Comparison of ENCODE assay signal across 8 cellular contexts in the genomic region with DNA sequence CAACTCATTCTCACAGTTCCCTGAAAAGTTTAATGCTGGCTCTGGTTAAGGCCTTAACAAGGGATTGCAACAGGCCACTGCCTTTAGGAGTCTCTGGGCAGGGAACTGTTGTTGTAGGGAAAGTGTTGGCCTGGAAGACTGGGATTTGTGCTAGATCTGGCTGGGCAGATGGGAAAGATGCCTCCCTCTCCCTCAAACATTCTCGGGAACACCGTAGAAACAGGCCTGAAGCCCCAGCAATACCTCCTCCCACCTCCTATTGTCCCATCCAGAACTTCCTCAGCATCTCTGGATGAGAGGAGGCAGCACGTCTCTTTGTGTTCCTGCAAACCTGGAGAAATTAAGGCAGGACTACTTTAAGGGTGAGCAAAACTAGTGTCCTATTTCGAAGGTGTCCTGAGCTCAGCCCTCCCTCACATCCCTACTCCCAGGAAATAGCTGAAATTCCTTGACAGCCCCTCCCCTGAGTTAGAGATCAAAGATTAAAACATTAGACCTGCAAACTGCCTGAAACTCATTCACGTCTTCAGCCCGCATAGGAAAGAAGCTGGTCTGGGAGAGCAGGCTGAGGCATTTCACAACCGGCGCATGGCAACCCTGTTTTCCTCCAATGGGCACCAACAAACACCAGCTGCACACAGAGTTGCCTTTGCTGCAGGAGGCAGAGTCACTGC. TPM values are rescaled to one million over a fixed set of nuclear protein-coding genes. Genes with fewer than 3 reads are reported as not detected.
DNase-seq lines count a peak whose midpoint lies in the region; ATAC-seq and TF ChIP-seq lines count a peak whose summit lies in the region.

No MANE protein-coding gene starts in this region.

- no peaks in the 10 kb centered on the region for H3K4me1 ChIP-seq in HEK293 (ENCODE audit: control insufficient read depth, insufficient read depth, low read length)

- intact Hi-C loops in left ventricle myocardium superior (cut with micrococcal nuclease), result no loop called here

- DNase-seq in left ventricle myocardium superior, result peak; percentile 64
- no peak for DNase-seq in activated naive CD4-positive, alpha-beta T cell treated with anti-CD3 and anti-CD28 coated beads, Interleukin-2, amount 50 U/mL, for 16 hours

- no peak overlapping the region for H3K27ac ChIP-seq in HEK293 (ENCODE audit: extremely low read depth, low read depth, low read length)
- H3K27ac ChIP-seq in skin epidermis, result peak overlapping the region in 17 of 21 experiments; percentile 2 to 80 (median 47)

- H3K36me3 ChIP-seq in HEK293 (ENCODE audit: control insufficient read depth in 2 of 2, insufficient read depth in 1 of 2, low read length in 2 of 2), result no peaks in the 10 kb centered on the region

- POLR2A ChIA-PET in HEK293 (lab: Yijun Ruan, JAX), result interaction anchor here (0.9 to 2.2 kb wide), 2 partner anchors 11 to 15 kb away, joined by 3 to 13 read pairs; a partner anchor contains a TSS

- CTCF ChIA-PET in HEK293 (lab: Yijun Ruan, JAX), result interaction anchor here (0.6 to 1.5 kb wide), 4 partner anchors 9 to 162 kb away, joined by 3 to 7 read pairs (median 4); no protein-coding TSS in a partner anchor

- H3K9me3 ChIP-seq in HEK293 (ENCODE audit: control insufficient read depth, insufficient read depth, low read depth, low read length), result no peaks in the 10 kb centered on the region

- H3K4me3 ChIP-seq in HEK293 (ENCODE audit: low read depth, low read length) (no peak overlapping the region), skin epidermis (no peak overlapping the region)

- TF ChIP-seq CTCF in HEK293 (tag by site-specific recombination; IDR thresholded peaks at IDR 0.05), result no peak

- peak; percentile 93 for ATAC-seq in SK-N-SH treated with all-trans-retinoic acid at 6 μM for 48 hours
- ATAC-seq in left ventricle myocardium superior, result peak; percentile 71
- no peak for ATAC-seq in HG02884 (IDR thresholded peaks at IDR 0.05; ENCODE audit: unreplicated experiment)
- no peak for ATAC-seq in GM21423 (IDR thresholded peaks at IDR 0.05; ENCODE audit: unreplicated experiment)
- ATAC-seq in GM19395 (IDR thresholded peaks at IDR 0.05; ENCODE audit: unreplicated experiment), result no peak

TF ChIP-seq in HEK293, 187 proteins besides CTCF, POLR2A, EP300 and RAD21:
- no peak for TF ChIP-seq ZNF510 (tag by site-specific recombination; IDR thresholded peaks at IDR 0.05; ENCODE audit: insufficient replicate concordance)
- TF ChIP-seq, protein P1, sequence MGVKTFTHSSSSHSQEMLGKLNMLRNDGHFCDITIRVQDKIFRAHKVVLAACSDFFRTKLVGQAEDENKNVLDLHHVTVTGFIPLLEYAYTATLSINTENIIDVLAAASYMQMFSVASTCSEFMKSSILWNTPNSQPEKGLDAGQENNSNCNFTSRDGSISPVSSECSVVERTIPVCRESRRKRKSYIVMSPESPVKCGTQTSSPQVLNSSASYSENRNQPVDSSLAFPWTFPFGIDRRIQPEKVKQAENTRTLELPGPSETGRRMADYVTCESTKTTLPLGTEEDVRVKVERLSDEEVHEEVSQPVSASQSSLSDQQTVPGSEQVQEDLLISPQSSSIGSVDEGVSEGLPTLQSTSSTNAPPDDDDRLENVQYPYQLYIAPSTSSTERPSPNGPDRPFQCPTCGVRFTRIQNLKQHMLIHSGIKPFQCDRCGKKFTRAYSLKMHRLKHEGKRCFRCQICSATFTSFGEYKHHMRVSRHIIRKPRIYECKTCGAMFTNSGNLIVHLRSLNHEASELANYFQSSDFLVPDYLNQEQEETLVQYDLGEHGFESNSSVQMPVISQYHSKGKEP (tag by site-specific recombination; IDR thresholded peaks at IDR 0.05), result peak; percentile 72; the same call in 1 of the 2 replicates
- 0 out of 2 replicates have a peak, but pooled peaks have one; percentile 40 for TF ChIP-seq ZNF335 (tag by site-specific recombination; conservative IDR thresholded peaks at IDR 0.05)
- TF ChIP-seq ZNF140 (tag by site-specific recombination; IDR thresholded peaks at IDR 0.05), result no peak
TF ChIP-seq in HEK293: peak in this region for 2.

TF ChIP-seq in SK-N-SH treated with all-trans-retinoic acid at 6 μM for 48 hours, 23 proteins besides CTCF, POLR2A, EP300 and RAD21:
- TF ChIP-seq CSDC2 (CRISPR knock-in tag; IDR thresholded peaks at IDR 0.05), result no peak
- no peak for TF ChIP-seq ZFP30 (CRISPR knock-in tag; IDR thresholded peaks at IDR 0.05)
- TF ChIP-seq TOX (CRISPR knock-in tag; IDR thresholded peaks at IDR 0.05; ENCODE audit: borderline replicate concordance), result no peak
- TF ChIP-seq ISL1 (CRISPR knock-in tag; IDR thresholded peaks at IDR 0.05), result no peak
- TF ChIP-seq, protein P2, sequence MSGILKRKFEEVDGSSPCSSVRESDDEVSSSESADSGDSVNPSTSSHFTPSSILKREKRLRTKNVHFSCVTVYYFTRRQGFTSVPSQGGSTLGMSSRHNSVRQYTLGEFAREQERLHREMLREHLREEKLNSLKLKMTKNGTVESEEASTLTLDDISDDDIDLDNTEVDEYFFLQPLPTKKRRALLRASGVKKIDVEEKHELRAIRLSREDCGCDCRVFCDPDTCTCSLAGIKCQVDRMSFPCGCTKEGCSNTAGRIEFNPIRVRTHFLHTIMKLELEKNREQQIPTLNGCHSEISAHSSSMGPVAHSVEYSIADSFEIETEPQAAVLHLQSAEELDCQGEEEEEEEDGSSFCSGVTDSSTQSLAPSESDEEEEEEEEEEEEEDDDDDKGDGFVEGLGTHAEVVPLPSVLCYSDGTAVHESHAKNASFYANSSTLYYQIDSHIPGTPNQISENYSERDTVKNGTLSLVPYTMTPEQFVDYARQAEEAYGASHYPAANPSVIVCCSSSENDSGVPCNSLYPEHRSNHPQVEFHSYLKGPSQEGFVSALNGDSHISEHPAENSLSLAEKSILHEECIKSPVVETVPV (CRISPR knock-in tag; IDR thresholded peaks at IDR 0.05), result no peak
- no peak; the same call in 1 of the 2 replicates for TF ChIP-seq ZFP3 (CRISPR knock-in tag; IDR thresholded peaks at IDR 0.05)
- TF ChIP-seq SNAI2 (CRISPR knock-in tag; IDR thresholded peaks at IDR 0.05), result no peak

RNA-seq across cellular contexts. Expression of a gene that starts 10.9 kb away (rescaled TPM):
- 7.4 TPM for total RNA-seq in left ventricle myocardium superior

Comparison
In these comparisons a context has a peak if more than half of its experiments do, and no peak if none do; other contexts are left out.
1. ATAC-seq: peak in SK-N-SH treated with all-trans-retinoic acid at 6 μM for 48 hours (single experiment) and left ventricle myocardium superior (single experiment); none in HG02884 (single experiment), GM21423 (single experiment) and GM19395 (single experiment).